Comparison of ENCODE assay signal across 1 cellular context in genomic region chr16:23013484-23013883, GRCh38.
TF ChIP-seq lines count a peak whose summit lies in the region.

No MANE protein-coding gene starts in this region.

TF ChIP-seq in HepG2, 621 proteins besides CTCF, POLR2A, EP300 and RAD21 (continued from another document):
- TF ChIP-seq USF2 (IDR thresholded peaks at IDR 0.05; ENCODE audit: low read depth, low read length), result no peak
- TF ChIP-seq USF2 (CRISPR knock-in tag; IDR thresholded peaks at IDR 0.05; ENCODE audit: borderline replicate concordance), result no peak
- TF ChIP-seq STAG1 (CRISPR knock-in tag; IDR thresholded peaks at IDR 0.05), result peak; percentile 37; the same call in 1 of the 2 replicates
- TF ChIP-seq ZNF552 (CRISPR knock-in tag; IDR thresholded peaks at IDR 0.05; ENCODE audit: borderline replicate concordance), result no peak
- TF ChIP-seq THAP9 (CRISPR knock-in tag; IDR thresholded peaks at IDR 0.05; ENCODE audit: borderline replicate concordance), result no peak
- peak; percentile 43; the same call in 1 of the 2 replicates for TF ChIP-seq SMC3 (IDR thresholded peaks at IDR 0.05; ENCODE audit: low read length)
- TF ChIP-seq ZBTB34 (CRISPR knock-in tag; IDR thresholded peaks at IDR 0.05), result no peak
- TF ChIP-seq SAP130 (CRISPR knock-in tag; IDR thresholded peaks at IDR 0.05; ENCODE audit: low read depth), result no peak
- no peak for TF ChIP-seq SALL2 (CRISPR knock-in tag; IDR thresholded peaks at IDR 0.05)
- no peak for TF ChIP-seq PHF20 (CRISPR knock-in tag; IDR thresholded peaks at IDR 0.05)
- no peak for TF ChIP-seq ZNF142 (CRISPR knock-in tag; IDR thresholded peaks at IDR 0.05)
- TF ChIP-seq ZNF549 (CRISPR knock-in tag; IDR thresholded peaks at IDR 0.05), result no peak
- 0 out of 2 replicates have a peak, but pooled peaks have one; percentile 18 for TF ChIP-seq CHD2 (IDR thresholded peaks at IDR 0.05; ENCODE audit: low read depth, low read length)
- 0 out of 2 replicates have a peak, but pooled peaks have one; percentile 31 for TF ChIP-seq ZNF501 (CRISPR knock-in tag; IDR thresholded peaks at IDR 0.05)
- no peak for TF ChIP-seq ETV6 (CRISPR knock-in tag; conservative IDR thresholded peaks at IDR 0.05)
- TF ChIP-seq ZBTB38 (CRISPR knock-in tag; IDR thresholded peaks at IDR 0.05), result no peak
